Comparison of ENCODE assay signal across 8 cellular contexts in the genomic region with DNA sequence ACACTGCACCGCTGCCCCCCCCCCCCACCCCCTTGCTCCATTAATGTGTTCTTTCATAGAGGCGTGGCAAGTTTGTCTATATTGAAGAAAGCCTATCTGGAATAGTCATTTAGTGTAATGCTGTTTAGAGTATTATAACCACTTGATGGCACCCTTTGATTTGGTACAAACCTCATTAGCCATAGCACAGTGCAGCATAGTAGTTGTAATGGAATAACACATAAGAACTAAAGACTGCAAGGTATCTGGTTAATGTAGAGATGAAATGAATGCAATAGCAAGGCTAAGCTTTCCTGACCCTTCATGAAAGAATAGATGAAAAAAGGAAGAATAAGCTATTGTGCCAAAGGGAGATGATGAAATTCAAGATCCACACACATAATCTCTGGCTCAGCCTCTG.
DNase-seq lines count a peak whose midpoint lies in the region; ATAC-seq and TF ChIP-seq lines count a peak whose summit lies in the region.

No MANE protein-coding gene starts in this region.

- H3K27ac ChIP-seq in HEK293 (ENCODE audit: extremely low read depth, low read depth, low read length) (no peak overlapping the region), lower lobe of right lung (no peak overlapping the region)

- H3K27me3 ChIP-seq in lower lobe of right lung (ENCODE audit: low read depth), result no peaks in the 10 kb centered on the region

- POLR2A ChIA-PET in HEK293 (lab: Yijun Ruan, JAX), result no interaction called here

- no peaks in the 10 kb centered on the region for H3K9me3 ChIP-seq in HEK293 (ENCODE audit: control insufficient read depth, insufficient read depth, low read depth, low read length)
- H3K9me3 ChIP-seq in lower lobe of right lung, result no peaks in the 10 kb centered on the region

- H3K4me3 ChIP-seq in HEK293 (ENCODE audit: low read depth, low read length), result no peak overlapping the region
- no peak overlapping the region for H3K4me3 ChIP-seq in lower lobe of right lung

- no peaks in the 10 kb centered on the region for H3K4me1 ChIP-seq in HEK293 (ENCODE audit: control insufficient read depth, insufficient read depth, low read length)
- H3K4me1 ChIP-seq in lower lobe of right lung, result no peaks in the 10 kb centered on the region

- in situ Hi-C loops in G401 (cut with HindIII; ENCODE audit: low sequenced_read_pairs), result loop anchor here (10.0 kb wide), 1 partner anchor 647 kb away; no protein-coding TSS in a partner anchor
- in situ Hi-C loops in T47D (cut with HindIII; ENCODE audit: low pct_unique_long_range_greater_than_20kb, low sequenced_read_pairs), result no loop called here

- H3K36me3 ChIP-seq in HEK293 (ENCODE audit: control insufficient read depth in 2 of 2, insufficient read depth in 1 of 2, low read length in 2 of 2) (no peaks in the 10 kb centered on the region), lower lobe of right lung (no peaks in the 10 kb centered on the region)

- peak; percentile 66 to 83 for ATAC-seq in lower lobe of right lung

- no peak for TF ChIP-seq CTCF in HEK293 (tag by site-specific recombination; IDR thresholded peaks at IDR 0.05)
- TF ChIP-seq CTCF in lower lobe of right lung (IDR thresholded peaks at IDR 0.05), result peak; percentile 18

- intact Hi-C loops in lower lobe of right lung (cut with DNase I), result no loop called here

- DNase-seq in G401 (ENCODE audit: low spot score) (peak; percentile 71), NCI-H345 treated with DMSO at 0.1 percent for 48 hours (lab: John Stamatoyannopoulos, UW; ENCODE audit: unreplicated experiment) (peak; percentile 14), T47D (ENCODE audit: low read depth in 1 of 2, low spot score in 1 of 2) (peak; percentile 14 to 63), lower lobe of right lung (no peak), activated T-cell treated with anti-CD3 and anti-CD28 coated beads for 4 hours (no peak), HPDE6-E6E7 (ENCODE audit: extremely low spot score) (no peak)
- DNase-seq in stimulated activated naive CD4-positive, alpha-beta T cell treated with Interleukin-2 at 50 U/mL for 16 hours (lab: John Stamatoyannopoulos, UW), result no peak

- CTCF ChIA-PET in HEK293 (lab: Yijun Ruan, JAX), result interaction anchor here (0.7 to 4.1 kb wide), 17 partner anchors 9 to 892 kb away, joined by 3 to 25 read pairs (median 3); no protein-coding TSS in a partner anchor

TF ChIP-seq in HEK293, 187 proteins besides CTCF, POLR2A, EP300 and RAD21:
- no peak for TF ChIP-seq ZNF701 (tag by site-specific recombination; IDR thresholded peaks at IDR 0.05)
- TF ChIP-seq ZNF654 (tag by site-specific recombination; IDR thresholded peaks at IDR 0.05; ENCODE audit: low read depth), result peak; percentile 63
TF ChIP-seq in HEK293: peak in this region for 1.

Comparison
In these comparisons a context has a peak if more than half of its experiments do, and no peak if none do; other contexts are left out.
1. DNase-seq: peak in G401 (single experiment), NCI-H345 treated with DMSO at 0.1 percent for 48 hours (single experiment) and T47D (2 of 2); none in lower lobe of right lung (single experiment), stimulated activated naive CD4-positive, alpha-beta T cell treated with Interleukin-2 at 50 U/mL for 16 hours (single experiment), activated T-cell treated with anti-CD3 and anti-CD28 coated beads for 4 hours (single experiment) and HPDE6-E6E7 (single experiment).